Comparison of ENCODE assay signal across 17 cellular contexts in genomic region chr2:218392459-218392858, GRCh38. TPM values are rescaled to one million over a fixed set of nuclear protein-coding genes. Genes with fewer than 3 reads are reported as not detected.
DNase-seq lines count a peak whose midpoint lies in the region; ATAC-seq, FAIRE-seq and TF ChIP-seq lines count a peak whose summit lies in the region.
"Had no signal": no experiment of that assay in that cellular context is flagged by ENCODE, and none has a peak within 500 bp of the region (broad histone marks: within the 10 kb centered on the region; RNA-seq: fewer than 3 reads in every experiment).

No MANE protein-coding gene starts in this region.

- TF ChIP-seq CTCF in HepG2 (CRISPR knock-in tag; IDR thresholded peaks at IDR 0.05) (no peak), right lobe of liver (IDR thresholded peaks at IDR 0.05) (no peak), H1 (IDR thresholded peaks at IDR 0.05; ENCODE audit: control extremely low read depth in 1 of 3, insufficient read depth in 1 of 3, low read depth in 1 of 3, low read length in 3 of 3) (no peak), neutrophil (IDR thresholded peaks at IDR 0.05) (no peak)

- no peaks in the 10 kb centered on the region for H3K79me1 ChIP-seq in H1 (ENCODE audit: low read depth, low read length)

- H4K8ac ChIP-seq in H1 (ENCODE audit: extremely low read depth, insufficient read depth, low read length) = no peak overlapping the region; the same call in 1 of the 2 replicates

- CTCF ChIA-PET in HepG2 (lab: Yijun Ruan, JAX; ENCODE audit: low intra/inter-chr PET ratio, low total read pairs) = no interaction called here
- CTCF ChIA-PET in H1 (lab: Charles Lee; ENCODE audit: partially characterized antibody) = interaction anchor here (0.6 to 7.5 kb wide), 10 partner anchors 10 to 1727 kb away, joined by 3 to 96 read pairs (median 6); partner anchors contain the start of genes AAMP, CATIP, PNKD and SLC11A1

- H3K79me2 ChIP-seq in HepG2 (ENCODE audit: insufficient read depth, low read length) (peaks cover 6% of the 10 kb centered on the region), H1 (ENCODE audit: control insufficient read depth in 1 of 2, insufficient read depth in 2 of 2, low read length in 2 of 2) (no peaks in the 10 kb centered on the region)

- no peak overlapping the region for H3K4me3 ChIP-seq in HepG2 (replicated peaks in 1 of 3; ENCODE audit: insufficient read depth in 1 of 3, low read depth in 2 of 3, low read length in 3 of 3)
- no peak overlapping the region for H3K4me3 ChIP-seq in right lobe of liver
- H3K4me3 ChIP-seq in H1 (ENCODE audit: extremely low read depth in 1 of 4, insufficient read depth in 2 of 4, low read depth in 3 of 4, low read length in 4 of 4) = no peak overlapping the region
- no peak overlapping the region for H3K4me3 ChIP-seq in neutrophil (ENCODE audit: low read depth in 1 of 2, low read length in 1 of 2)
- H3K4me3 ChIP-seq: GM23338 had no signal

- H2AFZ ChIP-seq in HepG2 (ENCODE audit: low read length) = no peak overlapping the region
- 0 out of 2 replicates have a peak overlapping the region, but pooled peaks have one; percentile 23 for H2AFZ ChIP-seq in H1 (ENCODE audit: low read length)
- H2AFZ ChIP-seq: GM23338 had no signal

- H4K91ac ChIP-seq in H1 (replicated peaks; ENCODE audit: insufficient read length, low read length) = no peak overlapping the region

- DNase-seq in HepG2 (ENCODE audit: low spot score) (no peak), right lobe of liver (no peak), H1 (ENCODE audit: low read depth in 1 of 2, low spot score in 2 of 2) (no peak), UCSD-AML1 (lab: John Stamatoyannopoulos, UW; ENCODE audit: unreplicated experiment) (no peak)
- no peak for DNase-seq in stimulated activated CD4-positive, alpha-beta T cell treated with anti-CD3 and anti-CD28 coated beads, Interleukin-4, amount 100 ng/mL, for 4 hours
- DNase-seq: 8988T; AML-193; Caco-2; CD8-positive, alpha-beta T cell; DND-41; GDM1; H9 had no signal

- peaks cover 11% of the 10 kb centered on the region; the same call in 1 of the 2 replicates for H3K23me2 ChIP-seq in H1 (ENCODE audit: low read depth, low read length)

- ATAC-seq in HepG2 (no peak), right lobe of liver (no peak)
- ATAC-seq: CD8-positive, alpha-beta T cell; GM23338 had no signal

- intact Hi-C loops in HepG2 (cut with micrococcal nuclease; ENCODE audit: unreplicated experiment) = loop anchor here (10.0 kb wide), 1 partner anchor 208 kb away; no protein-coding TSS in a partner anchor
- intact Hi-C loops in right lobe of liver (cut with DNase I) = loop anchor here in 1 of 2 donors (10.0 kb wide), 1 partner anchor 88 kb away; no protein-coding TSS in a partner anchor

- WGBS in HepG2 (ENCODE audit: low lambda C conversion rate) = 86% methylated on average over 5 of the region's 5 CpGs
- 83% methylated on average over 1 of the region's 5 CpGs for WGBS in right lobe of liver (ENCODE audit: insufficient coverage, low coverage, low lambda C conversion rate, missing lambda C conversion rate)
- 93% methylated on average over 5 of the region's 5 CpGs; no CpG with 5 or more reads in 1 of the 2 experiments for WGBS in H1 (ENCODE audit: extremely low coverage in 1 of 2, insufficient coverage in 1 of 2, insufficient read length in 1 of 2, insufficient replicate concordance in 2 of 2, low coverage in 1 of 2, low lambda C conversion rate in 2 of 2, missing lambda C conversion rate in 1 of 2), 2 experiments

- no peak overlapping the region for H3K56ac ChIP-seq in H1 (replicated peaks; ENCODE audit: insufficient read length, low read depth, low read length)

- H3K27ac ChIP-seq in HepG2 (ENCODE audit: extremely low read length, insufficient read depth, low read length) (no peak overlapping the region), right lobe of liver (no peak overlapping the region), H1 (ENCODE audit: low read depth, low read length) (no peak overlapping the region), neutrophil (peak overlapping the region; percentile 48)
- H3K27ac ChIP-seq: C4-2B had no signal

- no peaks in the 10 kb centered on the region for H4K20me1 ChIP-seq in HepG2 (ENCODE audit: insufficient read depth, low read length)
- no peaks in the 10 kb centered on the region for H4K20me1 ChIP-seq in H1 (replicated peaks in 1 of 2; ENCODE audit: control insufficient read depth in 1 of 2, insufficient read depth in 2 of 2, low read length in 2 of 2)

- no peak overlapping the region for H2BK15ac ChIP-seq in H1 (ENCODE audit: low read length)

- H3K27me3 ChIP-seq in HepG2 (ENCODE audit: control insufficient read depth in 1 of 2, insufficient read depth in 2 of 2, low read length in 2 of 2) (no peaks in the 10 kb centered on the region; a peak in 1 of 5 replicates), right lobe of liver (no peaks in the 10 kb centered on the region), H1 (replicated peaks in 1 of 4; ENCODE audit: control insufficient read depth in 3 of 4, extremely low read depth in 1 of 4, insufficient read depth in 3 of 4, low read length in 3 of 4) (peaks cover 10 to 14% (median 11%) of the 10 kb centered on the region in 4 experiments), neutrophil (no peaks in the 10 kb centered on the region)

- POLR2A ChIA-PET in HepG2 (lab: Yijun Ruan, JAX) (interaction anchor here (0.8 to 2.6 kb wide), 3 partner anchors 13 to 99 kb away, joined by 3 to 15 read pairs (median 4); no protein-coding TSS in a partner anchor), H1 (lab: Charles Lee; ENCODE audit: partially characterized antibody) (interaction anchor here (0.7 kb wide), 1 partner anchor 121 kb away, joined by 3 read pairs; no protein-coding TSS in a partner anchor)

- H3K9me3 ChIP-seq in HepG2 (ENCODE audit: low read length) (no peaks in the 10 kb centered on the region), right lobe of liver (no peaks in the 10 kb centered on the region), H1 (ENCODE audit: insufficient read depth in 2 of 2, low read depth in 1 of 2, low read length in 1 of 2) (no peaks in the 10 kb centered on the region), neutrophil (peaks cover 3% of the 10 kb centered on the region)
- H3K9me3 ChIP-seq: Caco-2 had no signal

- TF ChIP-seq RAD21 in HepG2 (CRISPR knock-in tag; IDR thresholded peaks at IDR 0.05) (no peak), H1 (IDR thresholded peaks at IDR 0.05 in 1 of 2, conservative IDR thresholded peaks at IDR 0.05 in 1 of 2; ENCODE audit: low read depth in 2 of 2, low read length in 2 of 2) (no peak)

- H3K14ac ChIP-seq in H1 (ENCODE audit: insufficient read length) = no peak overlapping the region

- H2BK120ac ChIP-seq in H1 (replicated peaks; ENCODE audit: low read depth, low read length) = no peak overlapping the region

- H3K4ac ChIP-seq in H1 (replicated peaks; ENCODE audit: insufficient read length, low read depth, low read length) = no peak overlapping the region

- H3K36me3 ChIP-seq in HepG2 (replicated peaks in 1 of 2; ENCODE audit: control insufficient read depth in 1 of 2, insufficient read depth in 2 of 2, low read length in 2 of 2) = no peaks in the 10 kb centered on the region
- H3K36me3 ChIP-seq in right lobe of liver = no peaks in the 10 kb centered on the region
- H3K36me3 ChIP-seq in H1 (ENCODE audit: control insufficient read depth in 2 of 4, insufficient read depth in 4 of 4, low read length in 3 of 4) = no peaks in the 10 kb centered on the region
- H3K36me3 ChIP-seq in neutrophil = peaks cover 90% of the 10 kb centered on the region

- H3K4me2 ChIP-seq in HepG2 (ENCODE audit: low read depth, low read length) = no peak overlapping the region
- no peak overlapping the region for H3K4me2 ChIP-seq in H1 (ENCODE audit: insufficient read depth in 1 of 2, low read depth in 2 of 2, low read length in 2 of 2)
- H3K4me2 ChIP-seq: GM23338 had no signal

- H3K4me1 ChIP-seq in HepG2 (ENCODE audit: insufficient read depth, low read length) (peaks cover 71% of the 10 kb centered on the region), right lobe of liver (peaks cover 0 to 12% (median 0%) of the 10 kb centered on the region in 4 donors), H1 (replicated peaks in 1 of 4; ENCODE audit: control insufficient read depth in 3 of 4, insufficient read depth in 4 of 4, low read length in 3 of 4) (peaks cover 0 to 24% (median 14%) of the 10 kb centered on the region in 4 experiments; a peak in 6 of 7 replicates), neutrophil (ENCODE audit: control insufficient read depth in 1 of 2, insufficient read depth in 1 of 2, low read depth in 1 of 2, low read length in 1 of 2) (peaks cover 78 to 79% of the 10 kb centered on the region in 2 experiments)

- H4K5ac ChIP-seq in H1 (ENCODE audit: insufficient read length, low read depth, low read length) = no peak overlapping the region

- no peak overlapping the region for H2AK5ac ChIP-seq in H1 (ENCODE audit: low read depth, low read length)

- H3K9ac ChIP-seq in HepG2 (ENCODE audit: insufficient read depth, low read depth, low read length) (no peak overlapping the region), H1 (replicated peaks in 1 of 4; ENCODE audit: extremely low read depth in 1 of 4, low read depth in 3 of 4, low read length in 3 of 4) (no peak overlapping the region)

- no peak overlapping the region for H2BK20ac ChIP-seq in H1 (ENCODE audit: low read length)

- H3K18ac ChIP-seq in H1 (ENCODE audit: extremely low read depth, low read length) = no peak overlapping the region; the same call in 1 of the 2 replicates

- no TSS peak for BruUV-seq in HepG2 (replicated peaks; lab: Mats Ljungman, UMichigan)

- no peak overlapping the region for H2BK12ac ChIP-seq in H1 (ENCODE audit: low read depth, low read length)

- H2BK5ac ChIP-seq in H1 (ENCODE audit: low read depth, low read length) = no peak overlapping the region

- FAIRE-seq in HepG2 (lab: Jason Lieb, UNC) (no peak), H1 (lab: Jason Lieb, UNC) (no peak)
- FAIRE-seq: GM12892 had no signal

- TF ChIP-seq POLR2A in HepG2 (IDR thresholded peaks at IDR 0.05; ENCODE audit: insufficient read depth in 1 of 2, low read depth in 2 of 2, low read length in 2 of 2) = no peak
- no peak for TF ChIP-seq POLR2A in right lobe of liver (IDR thresholded peaks at IDR 0.05)
- no peak for TF ChIP-seq POLR2A in H1 (IDR thresholded peaks at IDR 0.05; ENCODE audit: control extremely low read depth in 1 of 2, low read depth in 2 of 2, low read length in 2 of 2)

- in situ Hi-C loops in HepG2 (cut with HindIII; ENCODE audit: extremely low pct_ligation_motif_present, low pct_unique_long_range_greater_than_20kb) = no loop called here

- TF ChIP-seq EP300 in HepG2 (IDR thresholded peaks at IDR 0.05; ENCODE audit: low read depth in 2 of 2, low read length in 2 of 2) (no peak), HepG2 (CRISPR knock-in tag; IDR thresholded peaks at IDR 0.05; ENCODE audit: borderline replicate concordance) (no peak), H1 (IDR thresholded peaks at IDR 0.05; ENCODE audit: borderline replicate concordance in 1 of 2, low read depth in 2 of 2, low read length in 2 of 2) (no peak)

- H3K23ac ChIP-seq in H1 (ENCODE audit: insufficient read length) = no peak overlapping the region

RNA-seq across cellular contexts. Expression of gene CTDSP1, which starts 7.2 kb away (rescaled TPM):
- total RNA-seq in HepG2 (2016; rRNA removed; fragmentation: Illumina TruSeq; extraction: Trizol) (78.5 and 91.0 TPM in 2 replicates), right lobe of liver (10 to 100 TPM; 55.1 to 95.9 (median 75.6) TPM)
- 61.6 and 62.5 TPM in 2 replicates for total RNA-seq in HepG2 (2016; cell fraction: cytosol; rRNA removed; fragmentation: Illumina TruSeq; extraction: Trizol; ENCODE audit: low read depth)
- total RNA-seq in HepG2 (2016; cell fraction: insoluble cytoplasmic fraction; rRNA removed; fragmentation: Illumina TruSeq; extraction: Trizol) = 72.7 and 92.2 TPM in 2 replicates
- total RNA-seq in HepG2 (2016; cell fraction: membrane; rRNA removed; fragmentation: Illumina TruSeq; extraction: Trizol) = 98.7 and 108 TPM in 2 replicates
- total RNA-seq in HepG2 (2016; cell fraction: nucleus; rRNA removed; fragmentation: Illumina TruSeq; extraction: Trizol) = 63.4 and 77.8 TPM in 2 replicates
- polyA plus RNA-seq in HepG2 (2011; rRNA removed) (268 and 270 TPM in 2 replicates), H1 (2011; rRNA removed) (35.2 and 51.8 TPM in 2 replicates)
- 216 and 257 TPM in 2 replicates for polyA plus RNA-seq in HepG2 (2011; cell fraction: cytosol; rRNA removed)
- 595 and 749 TPM in 2 replicates for polyA plus RNA-seq in HepG2 (2011; cell fraction: nucleus; rRNA removed)
- polyA plus RNA-seq in HepG2 (2012) = 72.7 and 87.5 TPM in 2 replicates
- 60.8 and 65.7 TPM in 2 replicates for polyA plus RNA-seq in HepG2 (2016; cell fraction: cytosol; fragmentation: Illumina TruSeq; extraction: Trizol; ENCODE audit: low read depth)
- 106 and 117 TPM in 2 replicates for polyA plus RNA-seq in HepG2 (2016; cell fraction: insoluble cytoplasmic fraction; fragmentation: Illumina TruSeq; extraction: Trizol; ENCODE audit: low read depth)
- 114 and 123 TPM in 2 replicates for polyA plus RNA-seq in HepG2 (2016; cell fraction: membrane; fragmentation: Illumina TruSeq; extraction: Trizol; ENCODE audit: low read depth)
- 131 and 137 TPM in 2 replicates for polyA plus RNA-seq in HepG2 (2016; cell fraction: nucleus; fragmentation: Illumina TruSeq; extraction: Trizol; ENCODE audit: insufficient read depth, low read depth)
- polyA minus RNA-seq in HepG2 (2011; rRNA and poly(A)+ RNA removed; ENCODE audit: low replicate concordance) = 139 and 364 TPM in 2 replicates
- 88.3 and 92.0 TPM in 2 replicates for polyA minus RNA-seq in HepG2 (2011; cell fraction: cytosol; rRNA and poly(A)+ RNA removed)
- polyA minus RNA-seq in HepG2 (2011; cell fraction: nucleus; rRNA and poly(A)+ RNA removed) = 159 and 160 TPM in 2 replicates
- total RNA-seq in H1 (2021; fragmentation: NEBNext Ultra II Directional; extraction: Animal tissue kit (Norgen Biotek cat#: 25700)) = 20.3 and 20.9 TPM in 2 replicates
- polyA plus RNA-seq in H1 (2011; cell fraction: cytosol; rRNA removed) = 37.5 TPM
- 41.5 TPM for polyA plus RNA-seq in H1 (2011; cell fraction: nucleus; rRNA removed)
- 26.6 to 32.0 TPM (median 28.6 TPM) in 4 replicates for polyA plus RNA-seq in H1 (2012, experiment 1 of 2)
- 32.8 TPM for polyA plus RNA-seq in H1 (2012, experiment 2 of 2)
- 10.2 TPM for polyA plus RNA-seq in H1 (2013, experiment 1 of 2)
- polyA plus RNA-seq in H1 (2013, experiment 2 of 2) = 10.7 TPM
- polyA minus RNA-seq in H1 (2011; rRNA and poly(A)+ RNA removed) = 29.1 and 46.5 TPM in 2 replicates
- polyA minus RNA-seq in H1 (2011; cell fraction: cytosol; rRNA and poly(A)+ RNA removed) = 23.2 TPM
- polyA minus RNA-seq in H1 (2011; cell fraction: nucleus; rRNA and poly(A)+ RNA removed) = 25.6 TPM

RNA-seq across cellular contexts. Expression of gene SLC11A1, which starts 10.4 kb away (rescaled TPM):
- 0.21 and 0.33 TPM in 2 replicates for total RNA-seq in HepG2 (2016; rRNA removed; fragmentation: Illumina TruSeq; extraction: Trizol)
- 0.26 and 0.51 TPM in 2 replicates for total RNA-seq in HepG2 (2016; cell fraction: cytosol; rRNA removed; fragmentation: Illumina TruSeq; extraction: Trizol; ENCODE audit: low read depth)
- total RNA-seq in HepG2 (2016; cell fraction: insoluble cytoplasmic fraction; rRNA removed; fragmentation: Illumina TruSeq; extraction: Trizol) = 0.18 and 0.22 TPM in 2 replicates
- total RNA-seq in HepG2 (2016; cell fraction: membrane; rRNA removed; fragmentation: Illumina TruSeq; extraction: Trizol) = 0.31 TPM in 2 replicates
- total RNA-seq in HepG2 (2016; cell fraction: nucleus; rRNA removed; fragmentation: Illumina TruSeq; extraction: Trizol) = 0.19 and 0.71 TPM in 2 replicates
- 2.3 and 2.5 TPM in 2 replicates for polyA plus RNA-seq in HepG2 (2011; rRNA removed)
- 1.1 and 1.2 TPM in 2 replicates for polyA plus RNA-seq in HepG2 (2011; cell fraction: cytosol; rRNA removed)
- polyA plus RNA-seq in HepG2 (2011; cell fraction: nucleus; rRNA removed) = 11.6 and 19.0 TPM in 2 replicates
- polyA plus RNA-seq in HepG2 (2012) = 1.5 and 3.8 TPM in 2 replicates
- 0.26 and 0.40 TPM in 2 replicates for polyA plus RNA-seq in HepG2 (2016; cell fraction: cytosol; fragmentation: Illumina TruSeq; extraction: Trizol; ENCODE audit: low read depth)
- polyA plus RNA-seq in HepG2 (2016; cell fraction: insoluble cytoplasmic fraction; fragmentation: Illumina TruSeq; extraction: Trizol; ENCODE audit: low read depth) = 0.09 and 0.23 TPM in 2 replicates
- 0.26 and 0.42 TPM in 2 replicates for polyA plus RNA-seq in HepG2 (2016; cell fraction: membrane; fragmentation: Illumina TruSeq; extraction: Trizol; ENCODE audit: low read depth)
- 0.23 and 0.79 TPM in 2 replicates for polyA plus RNA-seq in HepG2 (2016; cell fraction: nucleus; fragmentation: Illumina TruSeq; extraction: Trizol; ENCODE audit: insufficient read depth, low read depth)
- 0.14 and 2.9 TPM in 2 replicates for polyA minus RNA-seq in HepG2 (2011; rRNA and poly(A)+ RNA removed; ENCODE audit: low replicate concordance)
- 0.35 and 1.5 TPM in 2 replicates for polyA minus RNA-seq in HepG2 (2011; cell fraction: cytosol; rRNA and poly(A)+ RNA removed)
- polyA minus RNA-seq in HepG2 (2011; cell fraction: nucleus; rRNA and poly(A)+ RNA removed) = 3.7 and 5.4 TPM in 2 replicates
- 10 to 100 TPM in 3 of 6 experiments, 1 to 10 TPM in 3; 4.2 to 13.2 (median 11.0) TPM for total RNA-seq in right lobe of liver
- 0.21 and 0.43 TPM in 2 replicates for total RNA-seq in H1 (2021; fragmentation: NEBNext Ultra II Directional; extraction: Animal tissue kit (Norgen Biotek cat#: 25700))
- polyA plus RNA-seq in H1 (2011; rRNA removed) = 0.13 and 0.20 TPM in 2 replicates
- polyA plus RNA-seq in H1 (2011; cell fraction: cytosol; rRNA removed) = 0.05 TPM
- 0.36 TPM for polyA plus RNA-seq in H1 (2011; cell fraction: nucleus; rRNA removed)
- polyA plus RNA-seq in H1 (2012, experiment 1 of 2) = 0.07 to 0.27 TPM (median 0.08 TPM) in 3 of 4 replicates, not detected in the other
- polyA plus RNA-seq in H1 (2012, experiment 2 of 2) = 0.07 TPM
- polyA plus RNA-seq in H1 (2013, experiment 1 of 2) = 0.12 TPM
- polyA plus RNA-seq in H1 (2013, experiment 2 of 2) = 0.09 TPM
- polyA minus RNA-seq in H1 (2011; rRNA and poly(A)+ RNA removed) = 0.05 TPM in 1 of 2 replicates, not detected in the other
- not detected for polyA minus RNA-seq in H1 (2011; cell fraction: cytosol; rRNA and poly(A)+ RNA removed)
- polyA minus RNA-seq in H1 (2011; cell fraction: nucleus; rRNA and poly(A)+ RNA removed) = 1.3 TPM
- total RNA-seq: GM23338 had no signal

RNA-seq across cellular contexts. Expression of gene VIL1, which starts 26.5 kb away (rescaled TPM):
- total RNA-seq in HepG2 (2016; rRNA removed; fragmentation: Illumina TruSeq; extraction: Trizol) = 301 and 337 TPM in 2 replicates
- 59.0 and 67.7 TPM in 2 replicates for total RNA-seq in HepG2 (2016; cell fraction: cytosol; rRNA removed; fragmentation: Illumina TruSeq; extraction: Trizol; ENCODE audit: low read depth)
- total RNA-seq in HepG2 (2016; cell fraction: insoluble cytoplasmic fraction; rRNA removed; fragmentation: Illumina TruSeq; extraction: Trizol) = 281 and 313 TPM in 2 replicates
- 183 and 224 TPM in 2 replicates for total RNA-seq in HepG2 (2016; cell fraction: membrane; rRNA removed; fragmentation: Illumina TruSeq; extraction: Trizol)
- 188 and 190 TPM in 2 replicates for total RNA-seq in HepG2 (2016; cell fraction: nucleus; rRNA removed; fragmentation: Illumina TruSeq; extraction: Trizol)
- polyA plus RNA-seq in HepG2 (2011; rRNA removed) = 287 and 352 TPM in 2 replicates
- polyA plus RNA-seq in HepG2 (2011; cell fraction: cytosol; rRNA removed) = 169 and 211 TPM in 2 replicates
- polyA plus RNA-seq in HepG2 (2011; cell fraction: nucleus; rRNA removed) = 756 and 778 TPM in 2 replicates
- polyA plus RNA-seq in HepG2 (2012) = 201 and 249 TPM in 2 replicates
- polyA plus RNA-seq in HepG2 (2016; cell fraction: cytosol; fragmentation: Illumina TruSeq; extraction: Trizol; ENCODE audit: low read depth) = 85.6 and 100 TPM in 2 replicates
- 215 and 265 TPM in 2 replicates for polyA plus RNA-seq in HepG2 (2016; cell fraction: insoluble cytoplasmic fraction; fragmentation: Illumina TruSeq; extraction: Trizol; ENCODE audit: low read depth)
- 117 and 144 TPM in 2 replicates for polyA plus RNA-seq in HepG2 (2016; cell fraction: membrane; fragmentation: Illumina TruSeq; extraction: Trizol; ENCODE audit: low read depth)
- polyA plus RNA-seq in HepG2 (2016; cell fraction: nucleus; fragmentation: Illumina TruSeq; extraction: Trizol; ENCODE audit: insufficient read depth, low read depth) = 336 and 399 TPM in 2 replicates
- polyA minus RNA-seq in HepG2 (2011; rRNA and poly(A)+ RNA removed; ENCODE audit: low replicate concordance) = 0.19 and 699 TPM in 2 replicates
- polyA minus RNA-seq in HepG2 (2011; cell fraction: cytosol; rRNA and poly(A)+ RNA removed) = 138 and 156 TPM in 2 replicates
- polyA minus RNA-seq in HepG2 (2011; cell fraction: nucleus; rRNA and poly(A)+ RNA removed) = 112 and 120 TPM in 2 replicates
- 100 to 1,000 TPM in 1 of 6 experiments, 10 to 100 TPM in 2, 1 to 10 TPM in 3; 2.1 to 118 (median 19.1) TPM for total RNA-seq in right lobe of liver
- 7.0 and 8.2 TPM in 2 replicates for total RNA-seq in H1 (2021; fragmentation: NEBNext Ultra II Directional; extraction: Animal tissue kit (Norgen Biotek cat#: 25700))
- polyA plus RNA-seq in H1 (2011; rRNA removed) = 6.2 and 8.1 TPM in 2 replicates
- polyA plus RNA-seq in H1 (2011; cell fraction: cytosol; rRNA removed) = 5.8 TPM
- 11.8 TPM for polyA plus RNA-seq in H1 (2011; cell fraction: nucleus; rRNA removed)
- 4.1 to 7.0 TPM (median 5.3 TPM) in 4 replicates for polyA plus RNA-seq in H1 (2012, experiment 1 of 2)
- polyA plus RNA-seq in H1 (2012, experiment 2 of 2) = 1.9 TPM
- polyA plus RNA-seq in H1 (2013, experiment 1 of 2) = 1.3 TPM
- polyA plus RNA-seq in H1 (2013, experiment 2 of 2) = 1.2 TPM
- polyA minus RNA-seq in H1 (2011; rRNA and poly(A)+ RNA removed) = 11.3 and 14.8 TPM in 2 replicates
- polyA minus RNA-seq in H1 (2011; cell fraction: cytosol; rRNA and poly(A)+ RNA removed) = 3.5 TPM
- polyA minus RNA-seq in H1 (2011; cell fraction: nucleus; rRNA and poly(A)+ RNA removed) = 6.6 TPM

RNA-seq across cellular contexts. Expression of gene CATIP, which starts 35.8 kb away (rescaled TPM):
- total RNA-seq in HepG2 (2016; rRNA removed; fragmentation: Illumina TruSeq; extraction: Trizol) (0.22 TPM in 1 of 2 replicates, not detected in the other), right lobe of liver (not detected)
- total RNA-seq in HepG2 (2016; cell fraction: cytosol; rRNA removed; fragmentation: Illumina TruSeq; extraction: Trizol; ENCODE audit: low read depth) = 0.35 TPM in 1 of 2 replicates, not detected in the other
- 0.15 TPM in 1 of 2 replicates, not detected in the other for total RNA-seq in HepG2 (2016; cell fraction: insoluble cytoplasmic fraction; rRNA removed; fragmentation: Illumina TruSeq; extraction: Trizol)
- total RNA-seq in HepG2 (2016; cell fraction: membrane; rRNA removed; fragmentation: Illumina TruSeq; extraction: Trizol) = 0.38 and 0.49 TPM in 2 replicates
- total RNA-seq in HepG2 (2016; cell fraction: nucleus; rRNA removed; fragmentation: Illumina TruSeq; extraction: Trizol) = not detected in 2 replicates
- polyA plus RNA-seq in HepG2 (2011; rRNA removed) (0.07 and 0.09 TPM in 2 replicates), H1 (2011; rRNA removed) (not detected in 2 replicates)
- polyA plus RNA-seq in HepG2 (2011; cell fraction: cytosol; rRNA removed) = 0.09 and 0.15 TPM in 2 replicates
- 0.48 and 0.87 TPM in 2 replicates for polyA plus RNA-seq in HepG2 (2011; cell fraction: nucleus; rRNA removed)
- 0.15 TPM in 1 of 2 replicates, not detected in the other for polyA plus RNA-seq in HepG2 (2012)
- polyA plus RNA-seq in HepG2 (2016; cell fraction: cytosol; fragmentation: Illumina TruSeq; extraction: Trizol; ENCODE audit: low read depth) = not detected in 2 replicates
- polyA plus RNA-seq in HepG2 (2016; cell fraction: insoluble cytoplasmic fraction; fragmentation: Illumina TruSeq; extraction: Trizol; ENCODE audit: low read depth) = not detected in 2 replicates
- polyA plus RNA-seq in HepG2 (2016; cell fraction: membrane; fragmentation: Illumina TruSeq; extraction: Trizol; ENCODE audit: low read depth) = not detected in 2 replicates
- polyA plus RNA-seq in HepG2 (2016; cell fraction: nucleus; fragmentation: Illumina TruSeq; extraction: Trizol; ENCODE audit: insufficient read depth, low read depth) = not detected in 2 replicates
- 0.36 TPM in 1 of 2 replicates, not detected in the other for polyA minus RNA-seq in HepG2 (2011; rRNA and poly(A)+ RNA removed; ENCODE audit: low replicate concordance)
- polyA minus RNA-seq in HepG2 (2011; cell fraction: cytosol; rRNA and poly(A)+ RNA removed) = not detected in 2 replicates
- 1.4 TPM in 1 of 2 replicates, not detected in the other for polyA minus RNA-seq in HepG2 (2011; cell fraction: nucleus; rRNA and poly(A)+ RNA removed)
- not detected in 2 replicates for total RNA-seq in H1 (2021; fragmentation: NEBNext Ultra II Directional; extraction: Animal tissue kit (Norgen Biotek cat#: 25700))
- 0.27 TPM for polyA plus RNA-seq in H1 (2011; cell fraction: cytosol; rRNA removed)
- polyA plus RNA-seq in H1 (2011; cell fraction: nucleus; rRNA removed) = 0.87 TPM
- 0.16 to 0.34 TPM in 2 of 4 replicates, not detected in the others for polyA plus RNA-seq in H1 (2012, experiment 1 of 2)
- polyA plus RNA-seq in H1 (2012, experiment 2 of 2) = not detected
- polyA plus RNA-seq in H1 (2013, experiment 1 of 2) = not detected
- polyA plus RNA-seq in H1 (2013, experiment 2 of 2) = 0.07 TPM
- polyA minus RNA-seq in H1 (2011; rRNA and poly(A)+ RNA removed) = 0.60 TPM in 1 of 2 replicates, not detected in the other
- polyA minus RNA-seq in H1 (2011; cell fraction: cytosol; rRNA and poly(A)+ RNA removed) = not detected
- not detected for polyA minus RNA-seq in H1 (2011; cell fraction: nucleus; rRNA and poly(A)+ RNA removed)
- total RNA-seq: CD8-positive, alpha-beta T cell; GM23338; H9; HT1080 had no signal

Comparison
In these comparisons a context has a peak if more than half of its experiments do, and no peak if none do; other contexts are left out.
1. Of the 41 proteins assayed by ChIP-seq in both HepG2 and H1: peak only in HepG2: none; only in H1: KDM1A; in both: none; in neither: 40.